ENCODE assay signal across 1 cellular context in genomic region chr4:95758001-95758400, GRCh38.
TF ChIP-seq lines count a peak whose summit lies in the region.

No MANE protein-coding gene starts in this region.

TF ChIP-seq in GM23338, 12 proteins besides CTCF, POLR2A, EP300 and RAD21 (continued from another document):
- TF ChIP-seq REST (IDR thresholded peaks at IDR 0.05; ENCODE audit: unreplicated experiment) (no peak), ZNF462 (CRISPR knock-in tag; IDR thresholded peaks at IDR 0.05) (no peak), STAT1 (IDR thresholded peaks at IDR 0.05; ENCODE audit: unreplicated experiment) (no peak), ETS1 (IDR thresholded peaks at IDR 0.05) (no peak)
